8 cellular contexts compared by ENCODE assay signal in genomic region chr16:8935989-8936388, GRCh38. TPM values are rescaled to one million over a fixed set of nuclear protein-coding genes. Genes with fewer than 3 reads are reported as not detected.
DNase-seq lines count a peak whose midpoint lies in the region; ATAC-seq and TF ChIP-seq lines count a peak whose summit lies in the region.

No MANE protein-coding gene starts in this region.

- peaks cover 69% of the 10 kb centered on the region for H3K4me1 ChIP-seq in Karpas-422 (ENCODE audit: low read length)

- no peaks in the 10 kb centered on the region for H3K9me3 Mint-ChIP-seq in glutamatergic neuron (ENCODE audit: unreplicated experiment)

- H3K27me3 ChIP-seq in Karpas-422 (ENCODE audit: low read length): no peaks in the 10 kb centered on the region; the same call in 1 of the 2 replicates

- peaks cover 74% of the 10 kb centered on the region for H3K79me2 ChIP-seq in Karpas-422 (ENCODE audit: low read length)

- H3K36me3 ChIP-seq in Karpas-422 (ENCODE audit: insufficient read depth, low read length): no peaks in the 10 kb centered on the region; the same call in 1 of the 2 replicates

- peaks cover 99% of the 10 kb centered on the region for H4K20me1 ChIP-seq in Karpas-422 (ENCODE audit: insufficient read depth, low read depth, low read length)

- H3K27ac ChIP-seq in Karpas-422 (ENCODE audit: low read length): no peak overlapping the region

- H3K9me2 ChIP-seq in Karpas-422 (replicated peaks; ENCODE audit: insufficient read depth, low read length): no peaks in the 10 kb centered on the region

- peaks cover 2% of the 10 kb centered on the region for H3K27me3 Mint-ChIP-seq in glutamatergic neuron (ENCODE audit: unreplicated experiment)

- ATAC-seq in GM19463 (IDR thresholded peaks at IDR 0.05; ENCODE audit: unreplicated experiment): peak; percentile 26
- no peak for ATAC-seq in GM19324 (IDR thresholded peaks at IDR 0.05; ENCODE audit: low FRiP score, unreplicated experiment)

- TF ChIP-seq CTCF in glutamatergic neuron (IDR thresholded peaks at IDR 0.05; ENCODE audit: partially characterized antibody, unreplicated experiment): peak; percentile 30

- no peak overlapping the region for H2AFZ ChIP-seq in Karpas-422 (ENCODE audit: low read length)

- H3K4me3 ChIP-seq in Karpas-422 (ENCODE audit: low read length): no peak overlapping the region

- peaks cover 44% of the 10 kb centered on the region for H3K4me1 Mint-ChIP-seq in glutamatergic neuron (ENCODE audit: low read depth, unreplicated experiment)

- H3K4me3 Mint-ChIP-seq in glutamatergic neuron (ENCODE audit: unreplicated experiment): no peak overlapping the region

- H3K9ac ChIP-seq in Karpas-422 (ENCODE audit: low read length): no peak overlapping the region

- H3K36me3 Mint-ChIP-seq in glutamatergic neuron (ENCODE audit: unreplicated experiment): no peaks in the 10 kb centered on the region

- H3K4me2 ChIP-seq in Karpas-422 (ENCODE audit: low read depth, low read length, poor library complexity, severe bottlenecking): no peak overlapping the region

- no peak overlapping the region for H3K27ac Mint-ChIP-seq in glutamatergic neuron (ENCODE audit: unreplicated experiment)

- peak; percentile 53 for DNase-seq in ELF-1 (ENCODE audit: low read depth, low spot score)
- DNase-seq in Karpas-422: peak; percentile 60
- DNase-seq in glutamatergic neuron: no peak
- DNase-seq in NCI-H2227 treated with DMSO at 0.1 percent for 48 hours (lab: John Stamatoyannopoulos, UW): no peak
- no peak for DNase-seq in SK-N-DZ (ENCODE audit: low spot score)
- no peak for DNase-seq in stimulated activated CD4-positive, alpha-beta T cell treated with anti-CD3 and anti-CD28 coated beads, Interleukin-4, amount 100 ng/mL, for 1 hour

- H3K9me3 ChIP-seq in Karpas-422 (ENCODE audit: low read length): no peaks in the 10 kb centered on the region

RNA-seq across cellular contexts. Expression of gene USP7, which starts 27.7 kb away (rescaled TPM):
- total RNA-seq in Karpas-422 (2014; rRNA removed; shearing (Covaris generic); ENCODE audit: low replicate concordance): 38.6 and 42.5 TPM in 2 replicates
- 167 TPM for total RNA-seq in glutamatergic neuron (ENCODE audit: unreplicated experiment)
- polyA plus RNA-seq in SK-N-DZ (2014; cell fraction: cytosol; rRNA removed): 27.9 and 32.5 TPM in 2 replicates
- 105 and 115 TPM in 2 replicates for polyA plus RNA-seq in SK-N-DZ (2014; cell fraction: nucleus; rRNA removed)

RNA-seq across cellular contexts. Expression of gene LITAFD, which starts 53.8 kb away (rescaled TPM):
- 0.45 TPM in 1 of 2 replicates, not detected in the other for total RNA-seq in Karpas-422 (2014; rRNA removed; shearing (Covaris generic); ENCODE audit: low replicate concordance)
- not detected for total RNA-seq in glutamatergic neuron (ENCODE audit: unreplicated experiment)
- not detected in 2 replicates for polyA plus RNA-seq in SK-N-DZ (2014; cell fraction: cytosol; rRNA removed)
- polyA plus RNA-seq in SK-N-DZ (2014; cell fraction: nucleus; rRNA removed): not detected in 2 replicates

Comparison
In these comparisons a context has a peak if more than half of its experiments do, and no peak if none do; other contexts are left out.
1. DNase-seq: peak in ELF-1 (single experiment) and Karpas-422 (single experiment); none in glutamatergic neuron (single experiment), NCI-H2227 treated with DMSO at 0.1 percent for 48 hours (single experiment), SK-N-DZ (single experiment) and stimulated activated CD4-positive, alpha-beta T cell treated with anti-CD3 and anti-CD28 coated beads, Interleukin-4, amount 100 ng/mL, for 1 hour (single experiment).